Comparison of ENCODE assay signal across 15 cellular contexts in genomic region chr10:133236411-133237240, GRCh38. TPM values are rescaled to one million over a fixed set of nuclear protein-coding genes. Genes with fewer than 3 reads are reported as not detected.
DNase-seq lines count a peak whose midpoint lies in the region; ATAC-seq and TF ChIP-seq lines count a peak whose summit lies in the region.
"Had no signal": no experiment of that assay in that cellular context is flagged by ENCODE, and none has a peak within 500 bp of the region (broad histone marks: within the 10 kb centered on the region; RNA-seq: fewer than 3 reads in every experiment).

No MANE protein-coding gene starts in this region.

- POLR2A ChIA-PET in Caco-2 (lab: Charles Lee) (no interaction called here), T-cell (lab: Charles Lee) (no interaction called here)

- H2AFZ ChIP-seq in hepatocyte, result peak overlapping the region; percentile 45
- peak overlapping the region; percentile 17 for H2AFZ ChIP-seq in trophoblast cell (ENCODE audit: insufficient read depth, low read length, poor library complexity)

- H3K4me3 Mint-ChIP-seq in Caco-2 (ENCODE audit: unreplicated experiment) (peak overlapping the region; percentile 63), T-cell (peak overlapping the region in 1 of 3 donors; percentile 58)
- H3K4me3 Mint-ChIP-seq in stimulated activated naive CD8-positive, alpha-beta T cell treated with anti-CD3 and anti-CD28 coated beads, Interleukin-15, amount 100 ng/mL, for 72 hours, result no peak overlapping the region
- H3K4me3 Mint-ChIP-seq: T-helper 1 cell treated with Interleukin-12 subunit alpha and Interleukin-12 subunit beta and Interleukin-4 antibody, amounts not matched to agents 30 μg/mL and 1 μg/mL, for 36 hours had no signal

- H3K36me3 Mint-ChIP-seq in Caco-2 (ENCODE audit: insufficient read depth, unreplicated experiment) (peaks cover 7% of the 10 kb centered on the region), T-cell (no peaks in the 10 kb centered on the region)
- H3K36me3 Mint-ChIP-seq: activated naive CD8-positive, alpha-beta T cell; CD8-positive, alpha-beta memory T cell had no signal

- H3K4me1 ChIP-seq in Caco-2 (peaks cover 16% of the 10 kb centered on the region), hepatocyte (ENCODE audit: insufficient read depth) (peaks cover 19% of the 10 kb centered on the region), trophoblast cell (ENCODE audit: control insufficient read depth in 1 of 2, insufficient read depth in 2 of 2, low read length in 2 of 2) (peaks cover 7 to 8% of the 10 kb centered on the region in 2 experiments)

- CTCF ChIA-PET in Caco-2 (lab: Charles Lee), result no interaction called here
- CTCF ChIA-PET in T-cell (lab: Charles Lee), result no interaction called here

- TF ChIP-seq CTCF in Caco-2 (IDR thresholded peaks at IDR 0.05; ENCODE audit: insufficient read depth in 1 of 2, low read depth in 1 of 2, low read length in 1 of 2, severe bottlenecking in 1 of 2, unreplicated experiment in 1 of 2) (no peak), hepatocyte (IDR thresholded peaks at IDR 0.05; ENCODE audit: poor library complexity) (no peak)

- H3K27ac Mint-ChIP-seq in Caco-2 (ENCODE audit: unreplicated experiment) (no peak overlapping the region), T-cell (no peak overlapping the region)
- no peak overlapping the region for H3K27ac Mint-ChIP-seq in stimulated activated naive CD8-positive, alpha-beta T cell treated with anti-CD3 and anti-CD28 coated beads, Interleukin-15, amount 100 ng/mL, for 72 hours
- H3K27ac Mint-ChIP-seq: activated naive CD8-positive, alpha-beta T cell; progenitor cell of endocrine pancreas; T-helper 1 cell treated with Interleukin-12 subunit alpha and Interleukin-12 subunit beta and Interleukin-4 antibody, amounts not matched to agents 30 μg/mL and 1 μg/mL, for 36 hours had no signal

- H3K9me2 ChIP-seq in hepatocyte (replicated peaks; ENCODE audit: insufficient read depth), result no peaks in the 10 kb centered on the region

- H3K4ac ChIP-seq in trophoblast cell (ENCODE audit: low read depth, low read length), result no peak overlapping the region

- no peak overlapping the region for H4K8ac ChIP-seq in trophoblast cell (ENCODE audit: low read depth, low read length)

- no peak overlapping the region for H3K9ac ChIP-seq in trophoblast cell (ENCODE audit: low read length)

- no peaks in the 10 kb centered on the region; the same call in none of the 2 replicates for H3K27me3 ChIP-seq in Caco-2 (replicated peaks; ENCODE audit: control insufficient read depth, insufficient read depth, low read length)
- H3K27me3 ChIP-seq in hepatocyte, result peaks cover 74% of the 10 kb centered on the region
- peaks cover 62% of the 10 kb centered on the region for H3K27me3 ChIP-seq in trophoblast cell (ENCODE audit: insufficient read depth, low read length)

- no peaks in the 10 kb centered on the region for H3K36me3 ChIP-seq in Caco-2 (ENCODE audit: control insufficient read depth, insufficient read depth, low read length)
- no peaks in the 10 kb centered on the region for H3K36me3 ChIP-seq in hepatocyte (replicated peaks; ENCODE audit: insufficient read depth, low read depth)
- H3K36me3 ChIP-seq in trophoblast cell (ENCODE audit: control insufficient read depth in 1 of 2, insufficient read depth in 2 of 2, low read length in 2 of 2), result no peaks in the 10 kb centered on the region

- H3K79me1 ChIP-seq in trophoblast cell (ENCODE audit: low read length), result no peaks in the 10 kb centered on the region

- no peak overlapping the region for H2BK120ac ChIP-seq in trophoblast cell (ENCODE audit: insufficient read depth, low read length, poor library complexity)

- no peak overlapping the region for H4K12ac ChIP-seq in trophoblast cell (ENCODE audit: low read depth, low read length)

- no peaks in the 10 kb centered on the region for H4K20me1 ChIP-seq in hepatocyte (ENCODE audit: insufficient read depth, poor library complexity, severe bottlenecking)

- H3K27me3 Mint-ChIP-seq in Caco-2 (ENCODE audit: insufficient read depth, unreplicated experiment) (peaks cover 3% of the 10 kb centered on the region), T-cell (peaks cover 32 to 66% of the 10 kb centered on the region in 2 donors)
- peaks cover 91% of the 10 kb centered on the region for H3K27me3 Mint-ChIP-seq in stimulated activated naive CD8-positive, alpha-beta T cell treated with anti-CD3 and anti-CD28 coated beads, Interleukin-15, amount 100 ng/mL, for 72 hours

- WGBS in hepatocyte (ENCODE audit: low lambda C conversion rate, missing lambda C conversion rate), result 3% methylated on average over 55 of the region's 102 CpGs
- no CpG with 5 or more reads among the region's 102 CpGs for WGBS in trophoblast cell (ENCODE audit: extremely low coverage, insufficient coverage, insufficient read length)

- DNase-seq in Caco-2 (no peak), T-cell (no peak), hepatocyte (ENCODE audit: low spot score) (no peak), trophoblast cell (no peak)
- no peak for DNase-seq in stimulated activated naive CD8-positive, alpha-beta T cell treated with anti-CD3 and anti-CD28 coated beads, Interleukin-15, amount 100 ng/mL, for 72 hours
- no peak for DNase-seq in activated effector memory CD4-positive, alpha-beta T cell treated with Interleukin-2 at 50 U/mL for 16 hours
- DNase-seq: activated CD4-positive, alpha-beta T cell treated with anti-CD3 and anti-CD28 coated beads, Interleukin-2, amount 50 U/mL, for 1 hour; CD8-positive, alpha-beta memory T cell; NCI-H1930 had no signal

- intact Hi-C loops in Caco-2 (cut with micrococcal nuclease; ENCODE audit: unreplicated experiment), result no loop called here

- H3K9me3 ChIP-seq in Caco-2, result no peaks in the 10 kb centered on the region
- no peaks in the 10 kb centered on the region for H3K9me3 ChIP-seq in hepatocyte (ENCODE audit: low read depth)
- peaks cover 4% of the 10 kb centered on the region for H3K9me3 ChIP-seq in trophoblast cell (ENCODE audit: insufficient read depth, low read depth, low read length)

- H2BK5ac ChIP-seq in trophoblast cell (ENCODE audit: low read depth, low read length, poor library complexity), result no peak overlapping the region

- no peak overlapping the region for H4K91ac ChIP-seq in trophoblast cell (ENCODE audit: low read depth, low read length)

- H2AK5ac ChIP-seq in trophoblast cell (ENCODE audit: low read length), result no peak overlapping the region

- H3K4me1 Mint-ChIP-seq in Caco-2 (ENCODE audit: low read depth, unreplicated experiment) (peaks cover 9% of the 10 kb centered on the region), T-cell (peaks cover 13 to 25% (median 19%) of the 10 kb centered on the region in 3 donors)
- peaks cover 34% of the 10 kb centered on the region for H3K4me1 Mint-ChIP-seq in stimulated activated naive CD8-positive, alpha-beta T cell treated with anti-CD3 and anti-CD28 coated beads, Interleukin-15, amount 100 ng/mL, for 72 hours

- H3K23ac ChIP-seq in trophoblast cell (ENCODE audit: low read length), result no peak overlapping the region

- no peak overlapping the region for H3K14ac ChIP-seq in trophoblast cell (ENCODE audit: low read length)

- H3K4me2 ChIP-seq in hepatocyte (peak overlapping the region; percentile 82), trophoblast cell (ENCODE audit: low read length) (peak overlapping the region; percentile 53)

- peak overlapping the region; percentile 38 for H3K4me3 ChIP-seq in Caco-2 (ENCODE audit: low read depth, low read length)
- H3K4me3 ChIP-seq in hepatocyte, result no peak overlapping the region
- H3K4me3 ChIP-seq in trophoblast cell (ENCODE audit: low read depth, low read length), result no peak overlapping the region

- no peak overlapping the region for H3K18ac ChIP-seq in trophoblast cell (ENCODE audit: low read length)

- BruUV-seq in Caco-2 (replicated peaks; lab: Mats Ljungman, UMichigan), result no TSS peak

- ATAC-seq in T-cell (replicated peaks in 1 of 4) (peak in 3 of 4 experiments; percentile 12 to 36 (median 28)), HG03045 (IDR thresholded peaks at IDR 0.05; ENCODE audit: unreplicated experiment) (no peak), HG02623 (IDR thresholded peaks at IDR 0.05; ENCODE audit: unreplicated experiment) (no peak)
- no peak for ATAC-seq in stimulated activated naive CD8-positive, alpha-beta T cell treated with anti-CD3 and anti-CD28 coated beads, Interleukin-15, amount 100 ng/mL, for 72 hours

- no peaks in the 10 kb centered on the region for H3K79me2 ChIP-seq in hepatocyte
- H3K79me2 ChIP-seq in trophoblast cell (ENCODE audit: control insufficient read depth, insufficient read depth, low read length, poor library complexity), result no peaks in the 10 kb centered on the region

- H3K9me3 Mint-ChIP-seq in Caco-2 (ENCODE audit: unreplicated experiment) (no peaks in the 10 kb centered on the region), T-cell (no peaks in the 10 kb centered on the region)
- no peaks in the 10 kb centered on the region for H3K9me3 Mint-ChIP-seq in stimulated activated naive CD8-positive, alpha-beta T cell treated with anti-CD3 and anti-CD28 coated beads, Interleukin-15, amount 100 ng/mL, for 72 hours
- H3K9me3 Mint-ChIP-seq: CD8-positive, alpha-beta memory T cell; T-helper 1 cell treated with Interleukin-12 subunit alpha and Interleukin-12 subunit beta and Interleukin-4 antibody, amounts not matched to agents 30 μg/mL and 1 μg/mL, for 36 hours had no signal

- H3K27ac ChIP-seq in hepatocyte, result no peak overlapping the region
- H3K27ac ChIP-seq in trophoblast cell (ENCODE audit: low read depth, low read length), result no peak overlapping the region

- H2BK12ac ChIP-seq in trophoblast cell (ENCODE audit: low read length), result no peak overlapping the region

RNA-seq across cellular contexts. Expression of gene VENTX, which starts 1.0 kb away (rescaled TPM):
- total RNA-seq in Caco-2 (2022) (0.12 TPM in 1 of 2 replicates, not detected in the other), T-cell (under 1 TPM in 3 of 5 donors, not detected in 2; 0.12 to 0.13 (median 0.12) TPM), hepatocyte (not detected in 2 replicates)
- polyA plus RNA-seq in hepatocyte, result not detected in 2 replicates
- 0.14 and 0.19 TPM in 2 replicates for polyA plus RNA-seq in trophoblast cell (2013)
- total RNA-seq: CD8-positive, alpha-beta memory T cell; lung microvascular endothelial cell had no signal
- polyA plus RNA-seq: CD8-positive, alpha-beta memory T cell had no signal

RNA-seq across cellular contexts. Expression of gene UTF1, which starts 6.6 kb away (rescaled TPM):
- total RNA-seq in Caco-2 (2022) (not detected in 2 replicates), T-cell (under 1 TPM in 1 of 5 donors, not detected in 4; 0.23 TPM), hepatocyte (not detected in 2 replicates)
- not detected in 2 replicates for polyA plus RNA-seq in hepatocyte
- 0.25 and 0.31 TPM in 2 replicates for polyA plus RNA-seq in trophoblast cell (2013)
- total RNA-seq: CD8-positive, alpha-beta memory T cell; lung microvascular endothelial cell; progenitor cell of endocrine pancreas had no signal
- polyA plus RNA-seq: CD8-positive, alpha-beta memory T cell had no signal

RNA-seq across cellular contexts. Expression of gene ADAM8, which starts 40.0 kb away (rescaled TPM):
- total RNA-seq in Caco-2 (2022) (13.4 and 16.8 TPM in 2 replicates), T-cell (100 to 1,000 TPM in 3 of 5 donors, 10 to 100 TPM in 2; 80.5 to 142 (median 107) TPM), hepatocyte (1.9 and 5.1 TPM in 2 replicates)
- polyA plus RNA-seq in hepatocyte, result 3.0 and 5.4 TPM in 2 replicates
- polyA plus RNA-seq in trophoblast cell (2013), result 16.9 and 18.0 TPM in 2 replicates

Comparison
In these comparisons a context has a peak if more than half of its experiments do, and no peak if none do; other contexts are left out.
1. ATAC-seq: peak in T-cell (3 of 4); none in HG03045 (single experiment), stimulated activated naive CD8-positive, alpha-beta T cell treated with anti-CD3 and anti-CD28 coated beads, Interleukin-15, amount 100 ng/mL, for 72 hours (single experiment) and HG02623 (single experiment).